In genomic region chr5:99061711-99062110, GRCh38 we compare ENCODE assay signal across 14 cellular contexts.
DNase-seq lines count a peak whose midpoint lies in the region; ATAC-seq and TF ChIP-seq lines count a peak whose summit lies in the region.
"Had no signal": no experiment of that assay in that cellular context is flagged by ENCODE, and none has a peak within 500 bp of the region (broad histone marks: within the 10 kb centered on the region; RNA-seq: fewer than 3 reads in every experiment).

No MANE protein-coding gene starts in this region.

- in situ Hi-C loops in astrocyte of the cerebellum (cut with HindIII; ENCODE audit: low sequenced_read_pairs): no loop called here

- DNase-seq in AG20443 (ENCODE audit: low spot score) (peak; percentile 56), MV-4-11 (lab: John Stamatoyannopoulos, UW) (peak; percentile 84), astrocyte of the cerebellum (ENCODE audit: low read depth) (peak; percentile 19), left lung (no peak), glutamatergic neuron (no peak), esophagus muscularis mucosa (ENCODE audit: extremely low spot score) (no peak), adrenal gland (no peak)
- DNase-seq: CD8-positive, alpha-beta T cell; hypothalamus; naive B cell; NCI-H2107; stimulated activated naive CD8-positive, alpha-beta T cell treated with anti-CD3 and anti-CD28 coated beads, Interleukin-15, Interleukin-2, amounts not matched to agents 100 U/mL and 50 U/mL, for 24 hours had no signal

- H3K27me3 ChIP-seq in left lung: no peaks in the 10 kb centered on the region
- peaks cover 0 to 5% (median 0%) of the 10 kb centered on the region in 4 donors for H3K27me3 ChIP-seq in esophagus muscularis mucosa
- no peaks in the 10 kb centered on the region for H3K27me3 ChIP-seq in adrenal gland

- TF ChIP-seq POLR2A in esophagus muscularis mucosa (IDR thresholded peaks at IDR 0.05; ENCODE audit: low read depth): no peak
- TF ChIP-seq POLR2A in adrenal gland (IDR thresholded peaks at IDR 0.05): no peak

- no peak overlapping the region for H3K27ac Mint-ChIP-seq in glutamatergic neuron (ENCODE audit: unreplicated experiment)
- H3K27ac Mint-ChIP-seq: CD8-positive, alpha-beta T cell had no signal

- H3K4me1 ChIP-seq in left lung (peaks cover 0 to 8% of the 10 kb centered on the region in 2 donors), esophagus muscularis mucosa (peaks cover 0 to 10% (median 9%) of the 10 kb centered on the region in 4 donors), adrenal gland (replicated peaks in 1 of 2) (no peaks in the 10 kb centered on the region)

- no peaks in the 10 kb centered on the region for H3K4me1 Mint-ChIP-seq in glutamatergic neuron (ENCODE audit: low read depth, unreplicated experiment)
- H3K4me1 Mint-ChIP-seq: central memory CD8-positive, alpha-beta T cell had no signal

- no peaks in the 10 kb centered on the region for H3K36me3 Mint-ChIP-seq in glutamatergic neuron (ENCODE audit: unreplicated experiment)
- H3K36me3 Mint-ChIP-seq: CD8-positive, alpha-beta T cell; naive B cell had no signal

- ATAC-seq in left lung (peak; percentile 14), HG03045 (IDR thresholded peaks at IDR 0.05; ENCODE audit: unreplicated experiment) (no peak)
- ATAC-seq: CD8-positive, alpha-beta T cell; stimulated activated naive CD8-positive, alpha-beta T cell treated with anti-CD3 and anti-CD28 coated beads, Interleukin-15, Interleukin-2, amounts not matched to agents 100 U/mL and 50 U/mL, for 24 hours had no signal

- H3K9me3 ChIP-seq in left lung (no peaks in the 10 kb centered on the region), esophagus muscularis mucosa (no peaks in the 10 kb centered on the region), adrenal gland (replicated peaks in 1 of 3) (no peaks in the 10 kb centered on the region)

- intact Hi-C loops in left lung (cut with DNase I) (no loop called here), esophagus muscularis mucosa (cut with DNase I) (no loop called here), adrenal gland (cut with DNase I) (no loop called here)

- no peak overlapping the region for H3K4me3 Mint-ChIP-seq in glutamatergic neuron (ENCODE audit: unreplicated experiment)
- H3K4me3 Mint-ChIP-seq: CD8-positive, alpha-beta T cell; central memory CD8-positive, alpha-beta T cell; naive B cell had no signal

- H3K4me3 ChIP-seq in astrocyte of the cerebellum (ENCODE audit: low read depth, low read length): no peak overlapping the region
- H3K4me3 ChIP-seq in left lung: no peak overlapping the region
- H3K4me3 ChIP-seq in esophagus muscularis mucosa: no peak overlapping the region
- no peak overlapping the region for H3K4me3 ChIP-seq in adrenal gland

- H3K36me3 ChIP-seq in left lung (no peaks in the 10 kb centered on the region), esophagus muscularis mucosa (no peaks in the 10 kb centered on the region), adrenal gland (replicated peaks in 1 of 2) (no peaks in the 10 kb centered on the region)

- H3K9me3 Mint-ChIP-seq in glutamatergic neuron (ENCODE audit: unreplicated experiment): no peaks in the 10 kb centered on the region
- H3K9me3 Mint-ChIP-seq: CD8-positive, alpha-beta T cell; central memory CD8-positive, alpha-beta T cell; naive B cell had no signal

- H3K27me3 Mint-ChIP-seq in glutamatergic neuron (ENCODE audit: unreplicated experiment): no peaks in the 10 kb centered on the region

- WGBS in esophagus muscularis mucosa: 27% methylated on average over 2 of the region's 2 CpGs
- 24 to 33% (median 28%) methylated on average over 2 of the region's 2 CpGs for WGBS in adrenal gland, 4 donors

- H3K27ac ChIP-seq in left lung: no peak overlapping the region
- H3K27ac ChIP-seq in esophagus muscularis mucosa (replicated peaks in 1 of 4): no peak overlapping the region
- H3K27ac ChIP-seq in adrenal gland: no peak overlapping the region

- TF ChIP-seq EP300 in esophagus muscularis mucosa (IDR thresholded peaks at IDR 0.05): no peak

- no peak for TF ChIP-seq CTCF in astrocyte of the cerebellum (IDR thresholded peaks at IDR 0.05; ENCODE audit: low read depth, low read length, missing control alignments)
- TF ChIP-seq CTCF in left lung (IDR thresholded peaks at IDR 0.05): no peak
- TF ChIP-seq CTCF in glutamatergic neuron (IDR thresholded peaks at IDR 0.05; ENCODE audit: partially characterized antibody, unreplicated experiment): no peak
- no peak for TF ChIP-seq CTCF in esophagus muscularis mucosa (IDR thresholded peaks at IDR 0.05)
- TF ChIP-seq CTCF in adrenal gland (IDR thresholded peaks at IDR 0.05): no peak

Comparison
In these comparisons a context has a peak if more than half of its experiments do, and no peak if none do; other contexts are left out.
1. DNase-seq: peak in AG20443 (single experiment), MV-4-11 (single experiment) and astrocyte of the cerebellum (single experiment); none in left lung (0 of 2), glutamatergic neuron (single experiment), esophagus muscularis mucosa (single experiment) and adrenal gland (0 of 7).